Comparison of ENCODE assay signal across 15 cellular contexts in the genomic region with DNA sequence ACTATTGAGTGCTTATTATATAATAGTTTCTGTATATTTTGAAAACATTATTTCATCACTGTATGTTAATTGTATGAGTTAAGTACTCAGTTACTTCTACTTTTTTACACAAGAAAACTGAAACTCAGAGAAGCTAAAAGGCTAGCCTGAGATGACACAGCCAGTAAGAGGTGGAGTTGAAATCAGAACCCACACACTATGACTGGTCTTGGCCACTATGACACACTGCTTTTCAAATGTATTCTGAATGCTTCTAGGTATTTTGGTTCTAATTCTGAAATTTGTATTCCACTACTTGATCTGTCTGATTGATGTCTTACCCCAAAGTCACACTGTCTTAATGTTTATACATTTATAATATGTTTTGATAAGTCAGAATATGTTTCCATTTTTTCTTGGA.
DNase-seq lines count a peak whose midpoint lies in the region; ATAC-seq, FAIRE-seq and TF ChIP-seq lines count a peak whose summit lies in the region.
"Had no signal": no experiment of that assay in that cellular context is flagged by ENCODE, and none has a peak within 500 bp of the region (broad histone marks: within the 10 kb centered on the region; RNA-seq: fewer than 3 reads in every experiment).

No MANE protein-coding gene starts in this region.

- no peaks in the 10 kb centered on the region for H3K79me2 ChIP-seq in PC-3 (ENCODE audit: low read length)

- no peaks in the 10 kb centered on the region for H4K20me1 ChIP-seq in PC-3 (ENCODE audit: low read length)

- H3K4me3 ChIP-seq in PC-3 (ENCODE audit: low read length) = no peak overlapping the region
- H3K4me3 ChIP-seq in right cardiac atrium (ENCODE audit: low read length) = no peak overlapping the region
- H3K4me3 ChIP-seq: right atrium auricular region, SJCRH30 had no signal

- no TSS peak for BruUV-seq in PC-3 (replicated peaks; lab: Mats Ljungman, UMichigan)

- TF ChIP-seq POLR2A in GM12891 (IDR thresholded peaks at IDR 0.05; ENCODE audit: low read depth, low read length) = no peak

- no peak overlapping the region for H3K9ac ChIP-seq in PC-3 (ENCODE audit: low read length)

- TF ChIP-seq CTCF in PC-3 (conservative IDR thresholded peaks at IDR 0.05; ENCODE audit: low read depth, low read length) = no peak

- intact Hi-C loops in PC-3 (cut with micrococcal nuclease) (no loop called here), right cardiac atrium (cut with DNase I) (no loop called here)

- peak; percentile 68 for ATAC-seq in GM18909 (IDR thresholded peaks at IDR 0.05; ENCODE audit: poor library complexity, unreplicated experiment)
- peak; percentile 71 for ATAC-seq in HG02870 (IDR thresholded peaks at IDR 0.05; ENCODE audit: unreplicated experiment)
- ATAC-seq in PC-3 = no peak
- no peak for ATAC-seq in right cardiac atrium
- ATAC-seq: activated CD8-positive, alpha-beta memory T cell treated with anti-CD3 and anti-CD28 coated beads, Interleukin-2, amount 10 ng/mL, durations not matched to agents 7 days and 5 days had no signal

- H3K9me3 ChIP-seq in PC-3 (ENCODE audit: low read length) (no peaks in the 10 kb centered on the region), right cardiac atrium (ENCODE audit: control insufficient read depth, low read length) (no peaks in the 10 kb centered on the region)
- H3K9me3 ChIP-seq: right atrium auricular region, SJCRH30 had no signal

- no peak overlapping the region for H2AFZ ChIP-seq in PC-3 (ENCODE audit: low read length)

- POLR2A ChIA-PET in PC-3 (lab: Charles Lee; ENCODE audit: unreplicated experiment) = no interaction called here

- H3K4me1 ChIP-seq in PC-3 (ENCODE audit: insufficient read depth, low read length) (no peaks in the 10 kb centered on the region), right cardiac atrium (ENCODE audit: control insufficient read depth, insufficient read depth, low read length) (no peaks in the 10 kb centered on the region)
- H3K4me1 ChIP-seq: right atrium auricular region had no signal

- no peaks in the 10 kb centered on the region for H3F3A ChIP-seq in PC-3 (ENCODE audit: low read length, unreplicated experiment)

- H3K9me2 ChIP-seq in PC-3 (replicated peaks; ENCODE audit: low read length) = no peaks in the 10 kb centered on the region

- H3K27me3 ChIP-seq in PC-3 (ENCODE audit: low read length) = no peaks in the 10 kb centered on the region
- no peaks in the 10 kb centered on the region for H3K27me3 ChIP-seq in right cardiac atrium (ENCODE audit: control insufficient read depth, insufficient read depth)
- H3K27me3 ChIP-seq: right atrium auricular region, SJCRH30 had no signal

- H3K27ac ChIP-seq in PC-3 (ENCODE audit: low read length) (no peak overlapping the region), right cardiac atrium (ENCODE audit: low read length) (no peak overlapping the region)
- H3K27ac ChIP-seq: right atrium auricular region, SJCRH30 had no signal

- CTCF ChIA-PET in PC-3 (lab: Charles Lee) = no interaction called here

- no peak overlapping the region for H3K4me2 ChIP-seq in PC-3 (ENCODE audit: low read length)

- FAIRE-seq in GM12891 (lab: Jason Lieb, UNC) = no peak

- peak; percentile 14 for DNase-seq in PC-3
- DNase-seq in myocyte (ENCODE audit: low read depth) = peak; percentile 31
- DNase-seq in DMS53 (lab: John Stamatoyannopoulos, UW) = no peak
- no peak for DNase-seq in A172 (ENCODE audit: low spot score)
- no peak for DNase-seq in GM12891 (ENCODE audit: insufficient read length, low spot score)
- DNase-seq in right cardiac atrium = no peak
- DNase-seq: activated CD8-positive, alpha-beta memory T cell treated with anti-CD3 and anti-CD28 coated beads, Interleukin-2, amount 10 ng/mL, durations not matched to agents 7 days and 5 days; CD4-positive, alpha-beta memory T cell; islet precursor cell; NCI-H1417 treated with DMSO at 0.1 percent for 48 hours; NCI-H82; SJCRH30 had no signal

- H3K36me3 ChIP-seq in PC-3 (ENCODE audit: low read depth, low read length) = no peaks in the 10 kb centered on the region
- H3K36me3 ChIP-seq: right atrium auricular region, SJCRH30 had no signal

TF ChIP-seq in GM12891, 5 proteins besides CTCF, POLR2A, EP300 and RAD21:
- TF ChIP-seq POU2F2 (IDR thresholded peaks at IDR 0.05; ENCODE audit: low read depth, low read length) (no peak), SPI1 (IDR thresholded peaks at IDR 0.05; ENCODE audit: low read depth, low read length) (no peak)

Comparison
In these comparisons a context has a peak if more than half of its experiments do, and no peak if none do; other contexts are left out.
1. ATAC-seq: peak in GM18909 (single experiment) and HG02870 (single experiment); none in PC-3 (single experiment) and right cardiac atrium (0 of 2).
2. DNase-seq: peak in PC-3 (single experiment) and myocyte (single experiment); none in DMS53 (single experiment), A172 (single experiment), GM12891 (single experiment) and right cardiac atrium (0 of 3).